ENCODE assay signal across 10 cellular contexts in genomic region chr10:5645375-5645774, GRCh38. TPM values are rescaled to one million over a fixed set of nuclear protein-coding genes. Genes with fewer than 3 reads are reported as not detected.
DNase-seq lines count a peak whose midpoint lies in the region; TF ChIP-seq lines count a peak whose summit lies in the region.
"Had no signal": no experiment of that assay in that cellular context is flagged by ENCODE, and none has a peak within 500 bp of the region (broad histone marks: within the 10 kb centered on the region; RNA-seq: fewer than 3 reads in every experiment).

No MANE protein-coding gene starts in this region.

- WGBS in H9 (ENCODE audit: extremely low coverage, insufficient read length, low lambda C conversion rate), result no CpG with 5 or more reads among the region's 11 CpGs
- WGBS in mesenchymal stem cell, result over 99% methylated on average over 11 of the region's 11 CpGs
- 45 to 51% methylated on average over 11 of the region's 11 CpGs for WGBS in thyroid gland, 2 donors

- no peak overlapping the region; the same call in 1 of the 2 replicates for H3K14ac ChIP-seq in H9 (ENCODE audit: insufficient read depth, low read length)
- H3K14ac ChIP-seq in mesenchymal stem cell (ENCODE audit: low read length in 2 of 2), result no peak overlapping the region

- H3K23ac ChIP-seq in H9 (ENCODE audit: insufficient read length, low read depth, low read length), result no peak overlapping the region
- H3K23ac ChIP-seq in mesenchymal stem cell (ENCODE audit: low read length in 2 of 2), result no peak overlapping the region

- no peak overlapping the region for H2AFZ ChIP-seq in H9 (ENCODE audit: low read length)
- no peak overlapping the region for H2AFZ ChIP-seq in mesenchymal stem cell (ENCODE audit: low read depth, low read length)

- no peaks in the 10 kb centered on the region for H3K79me2 ChIP-seq in H9 (ENCODE audit: insufficient read depth, low read length)

- no peaks in the 10 kb centered on the region for H4K20me1 ChIP-seq in H9 (ENCODE audit: control insufficient read depth, insufficient read depth, insufficient read length)

- no peak overlapping the region for H3K56ac ChIP-seq in H9 (ENCODE audit: insufficient read length, low read depth, low read length)

- H3K27ac Mint-ChIP-seq in H9, result peak overlapping the region; percentile 6 to 42 (median 32); a peak in 2 of 7 replicates

- no peak for DNase-seq in H9
- no peak for DNase-seq in mesenchymal stem cell
- peak in 1 of 2 donors; percentile 18 for DNase-seq in thyroid gland
- DNase-seq in NCI-H1436 (lab: John Stamatoyannopoulos, UW), result no peak
- no peak for DNase-seq in Kasumi-1 (lab: John Stamatoyannopoulos, UW)
- no peak for DNase-seq in activated effector memory CD4-positive, alpha-beta T cell treated with anti-CD3 and anti-CD28 coated beads, Interleukin-2, amount 50 U/mL, for 16 hours
- DNase-seq: dermis blood vessel endothelial cell, NCI-H510A had no signal

- H4K8ac ChIP-seq in H9 (replicated peaks; ENCODE audit: insufficient read length, low read depth, low read length) (no peak overlapping the region), mesenchymal stem cell (ENCODE audit: low read length) (no peak overlapping the region)

- H3K79me1 ChIP-seq in H9 (ENCODE audit: insufficient read depth, low read depth, low read length, poor library complexity, severe bottlenecking) (no peaks in the 10 kb centered on the region), mesenchymal stem cell (replicated peaks; ENCODE audit: low read length, poor library complexity, severe bottlenecking) (no peaks in the 10 kb centered on the region)

- TF ChIP-seq CTCF in H9 (conservative IDR thresholded peaks at IDR 0.05), result no peak
- no peak for TF ChIP-seq CTCF in thyroid gland (IDR thresholded peaks at IDR 0.05)

- intact Hi-C loops in thyroid gland (cut with DNase I), result no loop called here

- no peak overlapping the region for H3T11ph ChIP-seq in H9 (ENCODE audit: low read length)

- no peak overlapping the region for H2BK12ac ChIP-seq in H9 (ENCODE audit: insufficient read length, low read depth, low read length)
- no peak overlapping the region for H2BK12ac ChIP-seq in mesenchymal stem cell (ENCODE audit: low read length in 2 of 2)

- H3K4me1 Mint-ChIP-seq in H9, result peaks cover 4 to 5% of the 10 kb centered on the region in 2 experiments

- H3K27ac ChIP-seq in H9 (ENCODE audit: insufficient read length, low read depth, low read length) (no peak overlapping the region), duodenal mucosa (ENCODE audit: low read depth, low read length) (peak overlapping the region; percentile 26), mesenchymal stem cell (ENCODE audit: low read length, poor library complexity, severe bottlenecking) (no peak overlapping the region), thyroid gland (peak overlapping the region; percentile 62 to 71 (median 66))

- no peak for TF ChIP-seq POLR2A in thyroid gland (IDR thresholded peaks at IDR 0.05)

- H4K91ac ChIP-seq in H9 (ENCODE audit: insufficient read length, low read depth, low read length) (no peak overlapping the region), mesenchymal stem cell (ENCODE audit: low read length) (no peak overlapping the region)

- H3K9me3 ChIP-seq in H9 (ENCODE audit: control insufficient read depth, low read depth, low read length) (no peaks in the 10 kb centered on the region), duodenal mucosa (ENCODE audit: control insufficient read depth in 1 of 2, low read length in 2 of 2) (no peaks in the 10 kb centered on the region), mesenchymal stem cell (ENCODE audit: control insufficient read depth, low read length) (no peaks in the 10 kb centered on the region), thyroid gland (no peaks in the 10 kb centered on the region)

- H3K36me3 ChIP-seq in duodenal mucosa (ENCODE audit: control insufficient read depth in 1 of 2, insufficient read depth in 2 of 2, low read length in 2 of 2) (peaks cover 21 to 61% of the 10 kb centered on the region in 2 donors), mesenchymal stem cell (ENCODE audit: control insufficient read depth in 1 of 2, insufficient read depth in 2 of 2, low read depth in 1 of 2, low read length in 2 of 2) (peaks cover 39 to 66% of the 10 kb centered on the region in 2 experiments), thyroid gland (peaks cover 10 to 17% of the 10 kb centered on the region in 2 donors)

- no peak overlapping the region for H2BK20ac ChIP-seq in H9 (ENCODE audit: low read depth, low read length, poor library complexity, severe bottlenecking)

- H2BK15ac ChIP-seq in H9 (ENCODE audit: low read depth, low read length), result no peak overlapping the region
- H2BK15ac ChIP-seq in mesenchymal stem cell (ENCODE audit: low read depth, poor library complexity, severe bottlenecking), result no peak overlapping the region

- H3K27me3 ChIP-seq in H9 (ENCODE audit: insufficient read depth, low read length), result no peaks in the 10 kb centered on the region
- no peaks in the 10 kb centered on the region for H3K27me3 ChIP-seq in duodenal mucosa (ENCODE audit: control insufficient read depth in 1 of 2, insufficient read depth in 2 of 2, low read length in 2 of 2)
- H3K27me3 ChIP-seq in mesenchymal stem cell (ENCODE audit: control insufficient read depth in 1 of 2, insufficient read depth in 1 of 2, low read length in 2 of 2), result no peaks in the 10 kb centered on the region
- no peaks in the 10 kb centered on the region for H3K27me3 ChIP-seq in thyroid gland

- no peak overlapping the region for H2AK5ac ChIP-seq in H9 (ENCODE audit: insufficient read length, low read length)
- H2AK5ac ChIP-seq in mesenchymal stem cell (ENCODE audit: low read length, severe bottlenecking), result no peak overlapping the region

- H3K36me3 Mint-ChIP-seq in H9 (ENCODE audit: insufficient read depth in 1 of 3, low read depth in 3 of 3), result peaks cover 34 to 59% (median 42%) of the 10 kb centered on the region in 3 experiments; a peak in 6 of 7 replicates

- H2BK120ac ChIP-seq in H9 (ENCODE audit: low read depth, low read length, poor library complexity, severe bottlenecking) (no peak overlapping the region), mesenchymal stem cell (ENCODE audit: low read depth, low read length) (no peak overlapping the region)

- H3K9ac ChIP-seq in H9 (ENCODE audit: extremely low read depth, insufficient read length, low read length), result no peak overlapping the region
- H3K9ac ChIP-seq in duodenal mucosa (ENCODE audit: low read depth in 1 of 2, low read length in 2 of 2), result peak overlapping the region in 1 of 2 donors; percentile 58
- peak overlapping the region; percentile 36 for H3K9ac ChIP-seq in mesenchymal stem cell (ENCODE audit: low read length)

- no peak overlapping the region for H3K4me2 ChIP-seq in H9 (ENCODE audit: insufficient read depth, insufficient read length, low read length)
- H3K4me2 ChIP-seq in mesenchymal stem cell (ENCODE audit: low read length, poor library complexity, severe bottlenecking), result no peak overlapping the region

- H3K4ac ChIP-seq in H9 (ENCODE audit: low read depth, low read length), result no peak overlapping the region
- no peak overlapping the region for H3K4ac ChIP-seq in mesenchymal stem cell (ENCODE audit: low read depth in 1 of 2, low read length in 2 of 2)

- H3K18ac ChIP-seq in H9 (ENCODE audit: insufficient read length, low read depth, low read length), result no peak overlapping the region
- H3K18ac ChIP-seq in mesenchymal stem cell (ENCODE audit: low read depth in 1 of 2, low read length in 2 of 2), result no peak overlapping the region

- H3K4me3 ChIP-seq in duodenal mucosa (ENCODE audit: low read depth in 1 of 2, low read length in 2 of 2) (peak overlapping the region; percentile 48 to 52), mesenchymal stem cell (ENCODE audit: insufficient read depth in 1 of 2, low read depth in 1 of 2, low read length in 2 of 2) (no peak overlapping the region), thyroid gland (replicated peaks in 1 of 3) (no peak overlapping the region)

- no peak overlapping the region for H3K4me3 Mint-ChIP-seq in H9
- H3K4me3 Mint-ChIP-seq: activated naive CD8-positive, alpha-beta T cell had no signal

- H3K23me2 ChIP-seq in H9 (ENCODE audit: insufficient read length, low read depth, low read length, poor library complexity, severe bottlenecking), result no peaks in the 10 kb centered on the region

- no peaks in the 10 kb centered on the region; a peak in 1 of 5 replicates for H3K9me3 Mint-ChIP-seq in H9

- no peak overlapping the region for H4K5ac ChIP-seq in H9 (ENCODE audit: insufficient read length, low read depth, low read length)

- H3K27me3 Mint-ChIP-seq in H9 (ENCODE audit: low read depth), result no peaks in the 10 kb centered on the region
- H3K27me3 Mint-ChIP-seq: activated naive CD8-positive, alpha-beta T cell had no signal

- H3K4me1 ChIP-seq in H9 (ENCODE audit: insufficient read depth, low read length) (no peaks in the 10 kb centered on the region), duodenal mucosa (ENCODE audit: control insufficient read depth in 1 of 2, insufficient read depth in 2 of 2, low read length in 2 of 2) (peaks cover 18 to 20% of the 10 kb centered on the region in 2 donors), mesenchymal stem cell (ENCODE audit: control insufficient read depth, insufficient read depth, low read depth, low read length) (no peaks in the 10 kb centered on the region), thyroid gland (peaks cover 0 to 14% of the 10 kb centered on the region in 2 donors)

- H2BK5ac ChIP-seq in H9 (ENCODE audit: insufficient read length, low read length) (no peak overlapping the region), mesenchymal stem cell (ENCODE audit: low read depth, low read length, poor library complexity, severe bottlenecking) (no peak overlapping the region)

RNA-seq across cellular contexts. Expression of gene ASB13, which starts 21.0 kb away (rescaled TPM):
- total RNA-seq in H9 (2021) (13.8 and 14.9 TPM in 2 replicates), thyroid gland (10 to 100 TPM in 3 of 4 donors, 1 to 10 TPM in 1; 9.9 to 27.7 (median 14.2) TPM)
- polyA plus RNA-seq in mesenchymal stem cell (2013, experiment 1 of 2), result 5.1 TPM
- polyA plus RNA-seq in mesenchymal stem cell (2013, experiment 2 of 2), result 5.1 TPM

RNA-seq across cellular contexts. Expression of gene TASOR2, which starts 39.3 kb away (rescaled TPM):
- total RNA-seq in H9 (2021), result 64.5 and 67.0 TPM in 2 replicates
- polyA plus RNA-seq in mesenchymal stem cell (2013, experiment 1 of 2), result 14.7 TPM
- 15.4 TPM for polyA plus RNA-seq in mesenchymal stem cell (2013, experiment 2 of 2)
- total RNA-seq in thyroid gland, result 100 to 1,000 TPM in 1 of 4 donors, 10 to 100 TPM in 3; 73.2 to 132 (median 96.3) TPM

Comparison
In these comparisons a context has a peak if more than half of its experiments do, and no peak if none do; other contexts are left out.
1. H3K27ac ChIP-seq: peak in duodenal mucosa (single experiment) and thyroid gland (3 of 3); none in H9 (single experiment) and mesenchymal stem cell (single experiment).
2. H3K4me3 ChIP-seq: peak in duodenal mucosa (2 of 2); none in mesenchymal stem cell (0 of 2) and thyroid gland (0 of 3).